Comparison of ENCODE assay signal across 8 cellular contexts in the genomic region with DNA sequence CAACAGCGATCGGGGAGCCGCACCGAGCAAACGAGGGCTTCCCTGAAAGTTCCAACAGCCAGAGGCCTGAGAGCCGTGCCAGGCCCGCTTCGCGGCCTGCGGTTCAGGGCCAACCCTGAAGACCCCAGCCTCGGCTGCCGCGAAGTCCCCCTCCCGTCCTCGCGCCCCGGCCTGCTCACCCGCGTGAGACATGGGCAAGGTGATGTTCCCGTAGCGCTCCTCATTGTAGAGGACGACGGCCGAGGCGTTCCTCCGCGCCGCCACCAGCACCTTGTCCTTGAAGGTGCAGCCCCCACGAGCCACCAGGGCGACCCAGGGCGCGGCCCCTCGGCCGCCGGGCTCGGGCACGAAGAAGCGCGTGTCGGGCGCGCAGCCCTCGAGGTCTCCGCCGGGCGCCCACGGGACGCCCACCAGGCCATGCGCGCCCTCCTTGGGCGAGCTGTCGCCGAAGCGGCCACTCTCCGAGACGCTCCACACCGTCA. TPM values are rescaled to one million over a fixed set of nuclear protein-coding genes. Genes with fewer than 3 reads are reported as not detected.
DNase-seq lines count a peak whose midpoint lies in the region; ATAC-seq and TF ChIP-seq lines count a peak whose summit lies in the region.

No MANE protein-coding gene starts in this region.

- H3K9me3 Mint-ChIP-seq in T-helper 2 cell treated with Interferon-gamma antibody and Interleukin-4, amounts not matched to agents 5 μg/mL and 100 μg/mL, for 36 hours = no peaks in the 10 kb centered on the region
- no peaks in the 10 kb centered on the region for H3K9me3 Mint-ChIP-seq in mesothelial cell of epicardium

- peaks cover 43 to 53% of the 10 kb centered on the region in 2 donors for H3K4me1 ChIP-seq in duodenal mucosa (ENCODE audit: control insufficient read depth in 1 of 2, insufficient read depth in 2 of 2, low read length in 2 of 2)
- H3K4me1 ChIP-seq in upper lobe of left lung = peaks cover 24 to 45% (median 29%) of the 10 kb centered on the region in 4 donors

- WGBS in upper lobe of left lung, 2 donors = 5 to 20% methylated on average over 1 to 17 of the region's 57 CpGs

- TF ChIP-seq CTCF in mesothelial cell of epicardium (IDR thresholded peaks at IDR 0.05; ENCODE audit: unreplicated experiment) = no peak
- TF ChIP-seq CTCF in upper lobe of left lung (IDR thresholded peaks at IDR 0.05) = no peak

- no peak for TF ChIP-seq POLR2A in upper lobe of left lung (IDR thresholded peaks at IDR 0.05)

- ATAC-seq in HG03097 (IDR thresholded peaks at IDR 0.05; ENCODE audit: low FRiP score, unreplicated experiment) (peak; percentile 17), upper lobe of left lung (ENCODE audit: low FRiP score in 2 of 2) (peak in 1 of 2 donors; percentile 5)

- H3K4me3 ChIP-seq in duodenal mucosa (ENCODE audit: low read depth in 1 of 2, low read length in 2 of 2) (peak overlapping the region; percentile 79 to 93), upper lobe of left lung (peak overlapping the region; percentile 58 to 89 (median 73))

- H3K36me3 Mint-ChIP-seq in T-helper 2 cell treated with Interferon-gamma antibody and Interleukin-4, amounts not matched to agents 5 μg/mL and 100 μg/mL, for 36 hours (ENCODE audit: low read depth) = peaks cover 37% of the 10 kb centered on the region
- H3K36me3 Mint-ChIP-seq in mesothelial cell of epicardium = no peaks in the 10 kb centered on the region

- H3K27me3 Mint-ChIP-seq in T-helper 2 cell treated with Interferon-gamma antibody and Interleukin-4, amounts not matched to agents 5 μg/mL and 100 μg/mL, for 36 hours (ENCODE audit: low read depth) = no peaks in the 10 kb centered on the region
- no peaks in the 10 kb centered on the region for H3K27me3 Mint-ChIP-seq in mesothelial cell of epicardium (ENCODE audit: low read depth)

- no peaks in the 10 kb centered on the region for H3K9me3 ChIP-seq in duodenal mucosa (ENCODE audit: control insufficient read depth in 1 of 2, low read length in 2 of 2)
- no peaks in the 10 kb centered on the region for H3K9me3 ChIP-seq in upper lobe of left lung

- H3K4me3 Mint-ChIP-seq in T-helper 2 cell treated with Interferon-gamma antibody and Interleukin-4, amounts not matched to agents 5 μg/mL and 100 μg/mL, for 36 hours = peak overlapping the region; percentile 100
- H3K4me3 Mint-ChIP-seq in mesothelial cell of epicardium = peak overlapping the region; percentile 89

- peaks cover 55% of the 10 kb centered on the region for H3K4me1 Mint-ChIP-seq in T-helper 2 cell treated with Interferon-gamma antibody and Interleukin-4, amounts not matched to agents 5 μg/mL and 100 μg/mL, for 36 hours (ENCODE audit: low read depth)
- peaks cover 34% of the 10 kb centered on the region for H3K4me1 Mint-ChIP-seq in mesothelial cell of epicardium

- H3K27ac Mint-ChIP-seq in T-helper 2 cell treated with Interferon-gamma antibody and Interleukin-4, amounts not matched to agents 5 μg/mL and 100 μg/mL, for 36 hours = peak overlapping the region; percentile 99
- peak overlapping the region; percentile 90 for H3K27ac Mint-ChIP-seq in mesothelial cell of epicardium

- H3K27me3 ChIP-seq in duodenal mucosa (ENCODE audit: control insufficient read depth in 1 of 2, insufficient read depth in 2 of 2, low read length in 2 of 2) = no peaks in the 10 kb centered on the region
- H3K27me3 ChIP-seq in upper lobe of left lung = no peaks in the 10 kb centered on the region

- H3K27ac ChIP-seq in duodenal mucosa (ENCODE audit: low read depth, low read length) (peak overlapping the region; percentile 90), upper lobe of left lung (peak overlapping the region; percentile 93 to 96 (median 94))

- DNase-seq in activated CD4-positive, alpha-beta T cell treated with anti-CD3 and anti-CD28 coated beads for 1 hour = peak; percentile 21
- no peak for DNase-seq in activated CD4-positive, alpha-beta T cell treated with anti-CD3 and anti-CD28 coated beads for 4 hours
- peak; percentile 29 for DNase-seq in T-helper 2 cell treated with Interferon-gamma antibody and Interleukin-4, amounts not matched to agents 5 μg/mL and 100 μg/mL, for 36 hours (ENCODE audit: low spot score)
- peak; percentile 29 to 50 for DNase-seq in mesothelial cell of epicardium (ENCODE audit: low spot score in 2 of 2, unreplicated experiment in 2 of 2)
- peak in 1 of 2 donors; percentile 28 for DNase-seq in upper lobe of left lung
- no peak for DNase-seq in NCI-H526 treated with DMSO at 0.1 percent for 48 hours (lab: John Stamatoyannopoulos, UW)

- H3K36me3 ChIP-seq in duodenal mucosa (ENCODE audit: control insufficient read depth in 1 of 2, insufficient read depth in 2 of 2, low read length in 2 of 2) (peaks cover 0 to 8% of the 10 kb centered on the region in 2 donors), upper lobe of left lung (no peaks in the 10 kb centered on the region)

- TF ChIP-seq EP300 in upper lobe of left lung (IDR thresholded peaks at IDR 0.05) = no peak

- H3K9ac ChIP-seq in duodenal mucosa (ENCODE audit: low read depth in 1 of 2, low read length in 2 of 2) = peak overlapping the region; percentile 95 to 98

RNA-seq across cellular contexts. Expression of a gene that starts 0.5 kb away (rescaled TPM):
- total RNA-seq in mesothelial cell of epicardium (52.5 to 59.5 TPM (median 57.6 TPM) in 3 replicates), upper lobe of left lung (100 to 1,000 TPM; 104 to 202 (median 158) TPM)

RNA-seq across cellular contexts. Expression of a gene that starts 55.3 kb away (rescaled TPM):
- total RNA-seq in mesothelial cell of epicardium = 38.3 to 38.8 TPM (median 38.7 TPM) in 3 replicates
- 10 to 100 TPM; 15.9 to 49.1 (median 30.4) TPM for total RNA-seq in upper lobe of left lung

Comparison
In these comparisons a context has a peak if more than half of its experiments do, and no peak if none do; other contexts are left out.
1. DNase-seq: peak in activated CD4-positive, alpha-beta T cell treated with anti-CD3 and anti-CD28 coated beads for 1 hour (single experiment), T-helper 2 cell treated with Interferon-gamma antibody and Interleukin-4, amounts not matched to agents 5 μg/mL and 100 μg/mL, for 36 hours (single experiment) and mesothelial cell of epicardium (2 of 2); none in activated CD4-positive, alpha-beta T cell treated with anti-CD3 and anti-CD28 coated beads for 4 hours (0 of 2) and NCI-H526 treated with DMSO at 0.1 percent for 48 hours (single experiment).